ENCODE assay signal across 1 cellular context in genomic region chr5:171445910-171446516, GRCh38.
TF ChIP-seq lines count a peak whose summit lies in the region.

No MANE protein-coding gene starts in this region.

TF ChIP-seq in H1, 55 proteins besides CTCF, POLR2A, EP300 and RAD21 (continued from another document):
- no peak for TF ChIP-seq GTF2F1 (IDR thresholded peaks at IDR 0.05; ENCODE audit: borderline replicate concordance, low read depth, low read length)
- no peak for TF ChIP-seq PHF8 (conservative IDR thresholded peaks at IDR 0.05; ENCODE audit: low read depth, low read length)
- no peak for TF ChIP-seq POU5F1 (IDR thresholded peaks at IDR 0.05; ENCODE audit: low read depth, low read length)
- no peak for TF ChIP-seq USF2 (IDR thresholded peaks at IDR 0.05; ENCODE audit: low read length)
- no peak for TF ChIP-seq KDM4A (IDR thresholded peaks at IDR 0.05; ENCODE audit: low read depth, low read length, severe bottlenecking)
- no peak for TF ChIP-seq SRF (IDR thresholded peaks at IDR 0.05; ENCODE audit: low read depth, low read length)
- TF ChIP-seq RXRA (IDR thresholded peaks at IDR 0.05; ENCODE audit: insufficient read depth, low read depth, low read length): no peak
- no peak for TF ChIP-seq NRF1 (IDR thresholded peaks at IDR 0.05; ENCODE audit: low read depth, low read length)
- TF ChIP-seq CEBPB (IDR thresholded peaks at IDR 0.05; ENCODE audit: low read depth, low read length): no peak
- TF ChIP-seq BCL11A (IDR thresholded peaks at IDR 0.05; ENCODE audit: low read depth in 2 of 2, low read length in 2 of 2): no peak
- no peak for TF ChIP-seq SAP30 (IDR thresholded peaks at IDR 0.05; ENCODE audit: insufficient read depth, insufficient replicate concordance, low read length)
TF ChIP-seq in H1: peak in this region for 0.
